In genomic region chr2:72770879-72771461, GRCh38 we compare ENCODE assay signal across 8 cellular contexts. TPM values are rescaled to one million over a fixed set of nuclear protein-coding genes. Genes with fewer than 3 reads are reported as not detected.
DNase-seq lines count a peak whose midpoint lies in the region; ATAC-seq and TF ChIP-seq lines count a peak whose summit lies in the region.

No MANE protein-coding gene starts in this region.

- H3K79me2 ChIP-seq in MM.1S (ENCODE audit: low read length): no peaks in the 10 kb centered on the region

- no peak overlapping the region for H3K27ac ChIP-seq in MM.1S (ENCODE audit: low read length)
- no peak overlapping the region for H3K27ac ChIP-seq in gastrocnemius medialis

- H3K36me3 ChIP-seq in MM.1S (replicated peaks; ENCODE audit: insufficient read depth, low read length): no peaks in the 10 kb centered on the region
- H3K36me3 ChIP-seq in gastrocnemius medialis: no peaks in the 10 kb centered on the region

- H3K4me3 ChIP-seq in MM.1S (ENCODE audit: low read length) (no peak overlapping the region), gastrocnemius medialis (no peak overlapping the region)

- ATAC-seq in GM19328 (IDR thresholded peaks at IDR 0.05; ENCODE audit: unreplicated experiment) (peak; percentile 60), left ventricle myocardium superior (peak; percentile 72), gastrocnemius medialis (peak; percentile 58 to 85)

- TF ChIP-seq POLR2A in gastrocnemius medialis (IDR thresholded peaks at IDR 0.05): no peak

- intact Hi-C loops in left ventricle myocardium superior (cut with micrococcal nuclease): loop anchor here (2.0 kb wide), 1 partner anchor 90 kb away; no protein-coding TSS in a partner anchor
- intact Hi-C loops in gastrocnemius medialis (cut with DNase I; ENCODE audit: low total_unique reads): loop anchor here (1.0 kb wide), 3 partner anchors 55 to 116 kb away; partner anchors contain the start of genes EXOC6B and SPR

- no peaks in the 10 kb centered on the region for H3K27me3 ChIP-seq in MM.1S (replicated peaks; ENCODE audit: insufficient read depth, low read length)
- no peaks in the 10 kb centered on the region for H3K27me3 ChIP-seq in gastrocnemius medialis

- H3K9me3 ChIP-seq in MM.1S (replicated peaks; ENCODE audit: insufficient read depth, low read length) (no peaks in the 10 kb centered on the region), gastrocnemius medialis (no peaks in the 10 kb centered on the region)

- no peak overlapping the region for H3K4me2 ChIP-seq in MM.1S (ENCODE audit: low read depth, low read length)

- TF ChIP-seq CTCF in MM.1S (IDR thresholded peaks at IDR 0.05; ENCODE audit: low read length): peak; percentile 75
- peak; percentile 65 to 91 (median 85) for TF ChIP-seq CTCF in gastrocnemius medialis (IDR thresholded peaks at IDR 0.05 in 4 of 5, conservative IDR thresholded peaks at IDR 0.05 in 1 of 5)

- no peaks in the 10 kb centered on the region for H3F3A ChIP-seq in MM.1S (ENCODE audit: insufficient read depth, low read length)

- H4K20me1 ChIP-seq in MM.1S (ENCODE audit: insufficient read depth, low read length): no peaks in the 10 kb centered on the region

- H2AFZ ChIP-seq in MM.1S (ENCODE audit: low read length): no peak overlapping the region

- H3K4me1 ChIP-seq in MM.1S (ENCODE audit: low read length) (no peaks in the 10 kb centered on the region), gastrocnemius medialis (no peaks in the 10 kb centered on the region)

- in situ Hi-C loops in gastrocnemius medialis (cut with MboI; ENCODE audit: low sequenced_read_pairs in 4 of 4): loop anchor here in 2 of 4 donors (5.0 kb wide), 2 partner anchors 86 to 96 kb away; no protein-coding TSS in a partner anchor

- DNase-seq in CD1c-positive myeloid dendritic cell (ENCODE audit: extremely low spot score) (peak; percentile 86), MM.1S (peak; percentile 79), SHP77 (lab: John Stamatoyannopoulos, UW) (peak; percentile 46 to 56), amniotic stem cell (lab: John Stamatoyannopoulos, UW) (peak; percentile 41), left ventricle myocardium superior (no peak), gastrocnemius medialis (peak in 1 of 2 donors; percentile 31)
- DNase-seq in activated effector memory CD4-positive, alpha-beta T cell treated with Interleukin-2 at 50 U/mL for 16 hours: no peak

- no peak overlapping the region for H3K9ac ChIP-seq in MM.1S (ENCODE audit: low read length)

- no peaks in the 10 kb centered on the region for H3K9me2 ChIP-seq in MM.1S (replicated peaks; ENCODE audit: insufficient read depth, low read length)

RNA-seq across cellular contexts. Expression of gene EXOC6B, which starts 54.9 kb away (rescaled TPM):
- total RNA-seq in left ventricle myocardium superior (122 TPM), gastrocnemius medialis (10 to 100 TPM; 14.6 to 49.6 (median 19.3) TPM)

Comparison
In these comparisons a context has a peak if more than half of its experiments do, and no peak if none do; other contexts are left out.
1. DNase-seq: peak in CD1c-positive myeloid dendritic cell (single experiment), MM.1S (single experiment), SHP77 (2 of 2) and amniotic stem cell (single experiment); none in left ventricle myocardium superior (single experiment) and activated effector memory CD4-positive, alpha-beta T cell treated with Interleukin-2 at 50 U/mL for 16 hours (single experiment).
2. Peak in every context shown above with its lines, with median percentiles within 50 percentile points of each other: ATAC-seq.